Comparison of ENCODE assay signal across 1 cellular context in genomic region chr1:10171995-10172669, GRCh38.
A peak's percentile ranks its signal among the peaks of the same experiment; 100 is the strongest.
TF ChIP-seq lines count a peak whose summit lies in the region.

No MANE protein-coding gene starts in this region.

TF ChIP-seq in HepG2, 621 proteins besides CTCF, POLR2A, EP300 and RAD21 (continues in another document):
- TF ChIP-seq SIX1 (CRISPR knock-in tag; IDR thresholded peaks at IDR 0.05; ENCODE audit: borderline replicate concordance) (no peak), ZNF121 (CRISPR knock-in tag; IDR thresholded peaks at IDR 0.05) (no peak), REXO4 (CRISPR knock-in tag; IDR thresholded peaks at IDR 0.05; ENCODE audit: borderline replicate concordance) (no peak), ZNF724P (CRISPR knock-in tag; IDR thresholded peaks at IDR 0.05; ENCODE audit: borderline replicate concordance) (no peak), KLF12 (CRISPR knock-in tag; IDR thresholded peaks at IDR 0.05; ENCODE audit: borderline replicate concordance) (no peak), CHD4 (IDR thresholded peaks at IDR 0.05; ENCODE audit: borderline replicate concordance, low read length) (no peak), ZNF709 (CRISPR knock-in tag; IDR thresholded peaks at IDR 0.05) (no peak), DMAP1 (CRISPR knock-in tag; IDR thresholded peaks at IDR 0.05) (no peak), NFATC3 (CRISPR knock-in tag; IDR thresholded peaks at IDR 0.05) (no peak), ZNF12 (CRISPR knock-in tag; IDR thresholded peaks at IDR 0.05) (0 out of 2 replicates have a peak, but pooled peaks have one; percentile 16), SMAD1 (CRISPR knock-in tag; IDR thresholded peaks at IDR 0.05; ENCODE audit: borderline replicate concordance, low read depth) (no peak), NR2F2 (IDR thresholded peaks at IDR 0.05; ENCODE audit: borderline replicate concordance, low read depth) (no peak), SRSF9 (IDR thresholded peaks at IDR 0.05; ENCODE audit: borderline replicate concordance, insufficient read depth, low read depth, low read length, poor library complexity, severe bottlenecking) (no peak), TCF12 (IDR thresholded peaks at IDR 0.05) (no peak), TCF12 (CRISPR knock-in tag; IDR thresholded peaks at IDR 0.05) (0 out of 2 replicates have a peak, but pooled peaks have one; percentile 4), HCFC1 (IDR thresholded peaks at IDR 0.05; ENCODE audit: low read depth, low read length) (no peak), FIP1L1 (IDR thresholded peaks at IDR 0.05; ENCODE audit: borderline replicate concordance, insufficient read depth, low read depth, low read length) (no peak), ZNF235 (CRISPR knock-in tag; IDR thresholded peaks at IDR 0.05; ENCODE audit: borderline replicate concordance) (no peak), ZNF367 (CRISPR knock-in tag; IDR thresholded peaks at IDR 0.05; ENCODE audit: borderline replicate concordance) (no peak), PHF5A (CRISPR knock-in tag; IDR thresholded peaks at IDR 0.05; ENCODE audit: low read depth, unreplicated experiment) (peak; percentile 67), SOX5 (CRISPR knock-in tag; IDR thresholded peaks at IDR 0.05; ENCODE audit: borderline replicate concordance) (peak; percentile 41; the same call in 1 of the 2 replicates), HDAC1 (CRISPR knock-in tag; IDR thresholded peaks at IDR 0.05) (peak; percentile 15; the same call in 1 of the 2 replicates), UBTF (CRISPR knock-in tag; IDR thresholded peaks at IDR 0.05) (no peak), MED1 (CRISPR knock-in tag; IDR thresholded peaks at IDR 0.05) (peak; percentile 54; the same call in 1 of the 2 replicates), CENPT (CRISPR knock-in tag; IDR thresholded peaks at IDR 0.05; ENCODE audit: low read depth) (no peak), KLF11 (CRISPR knock-in tag; IDR thresholded peaks at IDR 0.05) (no peak), ZNF768 (CRISPR knock-in tag; IDR thresholded peaks at IDR 0.05) (peak; percentile 81; the same call in 1 of the 2 replicates), MAF1 (CRISPR knock-in tag; IDR thresholded peaks at IDR 0.05; ENCODE audit: borderline replicate concordance) (0 out of 2 replicates have a peak, but pooled peaks have one; percentile 37), KLF6 (CRISPR knock-in tag; IDR thresholded peaks at IDR 0.05) (no peak), KMT2A (CRISPR knock-in tag; IDR thresholded peaks at IDR 0.05) (no peak), ZFP82 (CRISPR knock-in tag; IDR thresholded peaks at IDR 0.05; ENCODE audit: borderline replicate concordance) (no peak), RCOR2 (CRISPR knock-in tag; IDR thresholded peaks at IDR 0.05) (no peak), RBFOX2 (IDR thresholded peaks at IDR 0.05; ENCODE audit: low read depth, low read length) (peak; percentile 28; the same call in 1 of the 2 replicates), GABPB1 (CRISPR knock-in tag; IDR thresholded peaks at IDR 0.05) (no peak), HOMEZ (CRISPR knock-in tag; IDR thresholded peaks at IDR 0.05; ENCODE audit: low read depth) (no peak), ZNF772 (CRISPR knock-in tag; IDR thresholded peaks at IDR 0.05) (no peak), TARDBP (CRISPR knock-in tag; IDR thresholded peaks at IDR 0.05) (peak; percentile 63), SP5 (CRISPR knock-in tag; IDR thresholded peaks at IDR 0.05; ENCODE audit: borderline replicate concordance, low read depth) (no peak), NCOA2 (CRISPR knock-in tag; IDR thresholded peaks at IDR 0.05) (peak; percentile 60; the same call in 1 of the 2 replicates), SOX13 (IDR thresholded peaks at IDR 0.05) (no peak), SOX13 (CRISPR knock-in tag; conservative IDR thresholded peaks at IDR 0.05 in 1 of 2, IDR thresholded peaks at IDR 0.05 in 1 of 2) (peak in 1 of 2 experiments; percentile 65; a peak in 2 of 4 replicates), FOXJ3 (CRISPR knock-in tag; IDR thresholded peaks at IDR 0.05; ENCODE audit: borderline replicate concordance) (0 out of 2 replicates have a peak, but pooled peaks have one; percentile 25), TMF1 (CRISPR knock-in tag; IDR thresholded peaks at IDR 0.05; ENCODE audit: low read depth) (0 out of 2 replicates have a peak, but pooled peaks have one; percentile 37), STAG1 (CRISPR knock-in tag; IDR thresholded peaks at IDR 0.05) (0 out of 2 replicates have a peak, but pooled peaks have one; percentile 2), ZBTB21 (CRISPR knock-in tag; IDR thresholded peaks at IDR 0.05) (no peak), ZMYM4 (CRISPR knock-in tag; IDR thresholded peaks at IDR 0.05) (no peak), ZFP36L1 (CRISPR knock-in tag; IDR thresholded peaks at IDR 0.05) (no peak), RNF2 (conservative IDR thresholded peaks at IDR 0.05; ENCODE audit: low read depth) (no peak), SNAI1 (CRISPR knock-in tag; IDR thresholded peaks at IDR 0.05; ENCODE audit: borderline replicate concordance) (0 out of 2 replicates have a peak, but pooled peaks have one; percentile 10), TEF (CRISPR knock-in tag; IDR thresholded peaks at IDR 0.05) (no peak), NFAT5 (CRISPR knock-in tag; IDR thresholded peaks at IDR 0.05) (no peak), TEAD3 (CRISPR knock-in tag; optimal IDR thresholded peaks at IDR 0.05; ENCODE audit: borderline replicate concordance) (no peak)
- TF ChIP-seq, protein P1, sequence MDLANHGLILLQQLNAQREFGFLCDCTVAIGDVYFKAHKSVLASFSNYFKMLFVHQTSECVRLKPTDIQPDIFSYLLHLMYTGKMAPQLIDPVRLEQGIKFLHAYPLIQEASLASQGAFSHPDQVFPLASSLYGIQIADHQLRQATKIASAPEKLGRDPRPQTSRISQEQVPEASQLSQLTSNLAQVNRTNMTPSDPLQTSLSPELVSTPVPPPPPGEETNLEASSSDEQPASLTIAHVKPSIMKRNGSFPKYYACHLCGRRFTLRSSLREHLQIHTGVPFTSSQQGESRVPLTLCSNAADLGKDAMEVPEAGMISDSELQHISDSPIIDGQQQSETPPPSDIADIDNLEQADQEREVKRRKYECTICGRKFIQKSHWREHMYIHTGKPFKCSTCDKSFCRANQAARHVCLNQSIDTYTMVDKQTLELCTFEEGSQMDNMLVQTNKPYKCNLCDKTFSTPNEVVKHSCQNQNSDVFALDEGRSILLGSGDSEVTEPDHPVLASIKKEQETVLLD (CRISPR knock-in tag; IDR thresholded peaks at IDR 0.05; ENCODE audit: low read depth), result no peak
- TF ChIP-seq, protein P2, sequence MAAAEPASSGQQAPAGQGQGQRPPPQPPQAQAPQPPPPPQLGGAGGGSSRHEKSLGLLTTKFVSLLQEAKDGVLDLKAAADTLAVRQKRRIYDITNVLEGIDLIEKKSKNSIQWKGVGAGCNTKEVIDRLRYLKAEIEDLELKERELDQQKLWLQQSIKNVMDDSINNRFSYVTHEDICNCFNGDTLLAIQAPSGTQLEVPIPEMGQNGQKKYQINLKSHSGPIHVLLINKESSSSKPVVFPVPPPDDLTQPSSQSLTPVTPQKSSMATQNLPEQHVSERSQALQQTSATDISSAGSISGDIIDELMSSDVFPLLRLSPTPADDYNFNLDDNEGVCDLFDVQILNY (CRISPR knock-in tag; conservative IDR thresholded peaks at IDR 0.05), result no peak
- TF ChIP-seq, protein P3, sequence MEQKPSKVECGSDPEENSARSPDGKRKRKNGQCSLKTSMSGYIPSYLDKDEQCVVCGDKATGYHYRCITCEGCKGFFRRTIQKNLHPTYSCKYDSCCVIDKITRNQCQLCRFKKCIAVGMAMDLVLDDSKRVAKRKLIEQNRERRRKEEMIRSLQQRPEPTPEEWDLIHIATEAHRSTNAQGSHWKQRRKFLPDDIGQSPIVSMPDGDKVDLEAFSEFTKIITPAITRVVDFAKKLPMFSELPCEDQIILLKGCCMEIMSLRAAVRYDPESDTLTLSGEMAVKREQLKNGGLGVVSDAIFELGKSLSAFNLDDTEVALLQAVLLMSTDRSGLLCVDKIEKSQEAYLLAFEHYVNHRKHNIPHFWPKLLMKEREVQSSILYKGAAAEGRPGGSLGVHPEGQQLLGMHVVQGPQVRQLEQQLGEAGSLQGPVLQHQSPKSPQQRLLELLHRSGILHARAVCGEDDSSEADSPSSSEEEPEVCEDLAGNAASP (CRISPR knock-in tag; IDR thresholded peaks at IDR 0.05; ENCODE audit: borderline replicate concordance), result peak; percentile 80; the same call in 1 of the 2 replicates
- TF ChIP-seq, protein P4, sequence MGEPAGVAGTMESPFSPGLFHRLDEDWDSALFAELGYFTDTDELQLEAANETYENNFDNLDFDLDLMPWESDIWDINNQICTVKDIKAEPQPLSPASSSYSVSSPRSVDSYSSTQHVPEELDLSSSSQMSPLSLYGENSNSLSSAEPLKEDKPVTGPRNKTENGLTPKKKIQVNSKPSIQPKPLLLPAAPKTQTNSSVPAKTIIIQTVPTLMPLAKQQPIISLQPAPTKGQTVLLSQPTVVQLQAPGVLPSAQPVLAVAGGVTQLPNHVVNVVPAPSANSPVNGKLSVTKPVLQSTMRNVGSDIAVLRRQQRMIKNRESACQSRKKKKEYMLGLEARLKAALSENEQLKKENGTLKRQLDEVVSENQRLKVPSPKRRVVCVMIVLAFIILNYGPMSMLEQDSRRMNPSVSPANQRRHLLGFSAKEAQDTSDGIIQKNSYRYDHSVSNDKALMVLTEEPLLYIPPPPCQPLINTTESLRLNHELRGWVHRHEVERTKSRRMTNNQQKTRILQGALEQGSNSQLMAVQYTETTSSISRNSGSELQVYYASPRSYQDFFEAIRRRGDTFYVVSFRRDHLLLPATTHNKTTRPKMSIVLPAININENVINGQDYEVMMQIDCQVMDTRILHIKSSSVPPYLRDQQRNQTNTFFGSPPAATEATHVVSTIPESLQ (CRISPR knock-in tag; conservative IDR thresholded peaks at IDR 0.05), result no peak
